In genomic region chr9:76302947-76303550, GRCh38 we compare ENCODE assay signal across 9 cellular contexts.
DNase-seq lines count a peak whose midpoint lies in the region; ATAC-seq and TF ChIP-seq lines count a peak whose summit lies in the region.
"Had no signal": no experiment of that assay in that cellular context is flagged by ENCODE, and none has a peak within 500 bp of the region (broad histone marks: within the 10 kb centered on the region; RNA-seq: fewer than 3 reads in every experiment).

No MANE protein-coding gene starts in this region.

- H3K9me3 ChIP-seq in A673 (ENCODE audit: low read depth, low read length, poor library complexity, severe bottlenecking) = no peaks in the 10 kb centered on the region
- no peaks in the 10 kb centered on the region for H3K9me3 ChIP-seq in lung (ENCODE audit: control insufficient read depth in 2 of 2, insufficient read depth in 1 of 2, low read length in 1 of 2)

- H3K4me3 Mint-ChIP-seq in chondrocyte (ENCODE audit: unreplicated experiment) = no peak overlapping the region
- H3K4me3 Mint-ChIP-seq: dendritic cell treated with granulocyte-macrophage colony-stimulating factor and Interleukin-4, amounts not matched to agents 40 ng/mL and 50 ng/mL, for 4 days had no signal

- no peaks in the 10 kb centered on the region for H3K9me3 Mint-ChIP-seq in chondrocyte (ENCODE audit: low read depth)
- H3K9me3 Mint-ChIP-seq: dendritic cell treated with granulocyte-macrophage colony-stimulating factor and Interleukin-4, amounts not matched to agents 40 ng/mL and 50 ng/mL, for 4 days had no signal

- peak; percentile 64 for TF ChIP-seq CTCF in A673 (conservative IDR thresholded peaks at IDR 0.05; ENCODE audit: low read depth, low read length)
- peak; percentile 48 for TF ChIP-seq CTCF in GM12872 (IDR thresholded peaks at IDR 0.05; ENCODE audit: insufficient read depth, low read depth, low read length)
- TF ChIP-seq CTCF in chondrocyte (IDR thresholded peaks at IDR 0.05) = peak; percentile 89
- TF ChIP-seq CTCF in lung (IDR thresholded peaks at IDR 0.05; ENCODE audit: control extremely low read depth, extremely low read depth) = peak; percentile 45

- H3K36me3 Mint-ChIP-seq in chondrocyte (ENCODE audit: low read depth) = no peaks in the 10 kb centered on the region

- H3K4me3 ChIP-seq in A673 (ENCODE audit: low read depth, low read length, poor library complexity, severe bottlenecking) = no peak overlapping the region
- no peak overlapping the region for H3K4me3 ChIP-seq in lung

- H3K36me3 ChIP-seq in A673 (ENCODE audit: insufficient read depth, low read length, poor library complexity, severe bottlenecking) (no peaks in the 10 kb centered on the region), lung (ENCODE audit: control insufficient read depth in 2 of 2, insufficient read depth in 2 of 2, low read length in 2 of 2) (no peaks in the 10 kb centered on the region)

- CTCF ChIA-PET in A673 (lab: Charles Lee) = no interaction called here

- H3K27me3 Mint-ChIP-seq in chondrocyte (ENCODE audit: low read depth) = peaks cover 7% of the 10 kb centered on the region

- peaks cover 6% of the 10 kb centered on the region for H3K4me1 Mint-ChIP-seq in chondrocyte (ENCODE audit: low read depth)

- no TSS peak for BruUV-seq in A673 (replicated peaks; lab: Mats Ljungman, UMichigan)

- no peak overlapping the region for H3K27ac Mint-ChIP-seq in chondrocyte (ENCODE audit: unreplicated experiment)
- H3K27ac Mint-ChIP-seq: dendritic cell treated with granulocyte-macrophage colony-stimulating factor and Interleukin-4, amounts not matched to agents 40 ng/mL and 50 ng/mL, for 4 days had no signal

- H3K27me3 ChIP-seq in A673 (replicated peaks; ENCODE audit: insufficient read depth, low read depth, low read length, poor library complexity) = peaks cover 11% of the 10 kb centered on the region
- no peaks in the 10 kb centered on the region for H3K27me3 ChIP-seq in lung (ENCODE audit: control insufficient read depth, insufficient read depth)

- POLR2A ChIA-PET in A673 (lab: Charles Lee; ENCODE audit: low non-redundant PET) = interaction anchor here (0.6 kb wide), 1 partner anchor 967 kb away, joined by 9 read pairs; no protein-coding TSS in a partner anchor

- intact Hi-C loops in A673 (cut with micrococcal nuclease; ENCODE audit: unreplicated experiment) = loop anchor here (2.0 to 10.0 kb wide), 6 partner anchors 62 to 1102 kb away; partner anchors contain the start of gene PCSK5

- ATAC-seq in HG03432 (IDR thresholded peaks at IDR 0.05; ENCODE audit: unreplicated experiment) (peak; percentile 64), lung (ENCODE audit: insufficient read depth, low FRiP score) (peak; percentile 62), HG03469 (IDR thresholded peaks at IDR 0.05; ENCODE audit: unreplicated experiment) (no peak)

- H3K4me1 ChIP-seq in A673 (ENCODE audit: insufficient read depth, low read length, poor library complexity, severe bottlenecking) (no peaks in the 10 kb centered on the region), lung (ENCODE audit: control insufficient read depth in 2 of 2, insufficient read depth in 2 of 2, low read length in 2 of 2) (no peaks in the 10 kb centered on the region)

- H3K27ac ChIP-seq in A673 (ENCODE audit: low read depth, low read length, poor library complexity, severe bottlenecking) (no peak overlapping the region), lung (ENCODE audit: low read depth in 1 of 2, low read length in 1 of 2) (no peak overlapping the region)

- 28 to 40% methylated on average over 3 of the region's 3 CpGs for WGBS in lung, 2 donors

- DNase-seq in A673 (ENCODE audit: low spot score) = peak; percentile 60
- DNase-seq in NCI-H82 treated with DMSO at 0.1 percent for 48 hours (lab: John Stamatoyannopoulos, UW; ENCODE audit: unreplicated experiment) = peak; percentile 36
- no peak for DNase-seq in chondrocyte (ENCODE audit: low spot score)
- no peak for DNase-seq in lung (ENCODE audit: low spot score)
- DNase-seq in GOT3 (lab: John Stamatoyannopoulos, UW) = no peak

Comparison
In these comparisons a context has a peak if more than half of its experiments do, and no peak if none do; other contexts are left out.
1. DNase-seq: peak in A673 (single experiment) and NCI-H82 treated with DMSO at 0.1 percent for 48 hours (single experiment); none in chondrocyte (single experiment), lung (single experiment) and GOT3 (single experiment).
2. Peak in every context shown above with its lines, with median percentiles within 50 percentile points of each other: CTCF ChIP-seq.